Comparison of ENCODE assay signal across 34 cellular contexts in genomic region chr10:13472359-13472758, GRCh38.
"Had no signal": no experiment of that assay in that cellular context is flagged by ENCODE, and none has a peak within 500 bp of the region (broad histone marks: within the 10 kb centered on the region; RNA-seq: fewer than 3 reads in every experiment).

No MANE protein-coding gene starts in this region.

- H3K4me3 ChIP-seq: MG63 had no signal

- H3K9me3 ChIP-seq: MG63 had no signal

- H3K27me3 ChIP-seq: MG63 had no signal

- DNase-seq: Karpas-422, Kasumi-1, MG63, MM.1S, MV-4-11, NCI-H1048, NCI-H1092, NCI-H1092 treated with DMSO at 0.1 percent for 48 hours, NCI-H1105, NCI-H1105 treated with DMSO at 0.1 percent for 48 hours, NCI-H1417, NCI-H1417 treated with DMSO at 0.1 percent for 48 hours, NCI-H1436, NCI-H1436 treated with DMSO at 0.1 percent for 48 hours, NCI-H146, NCI-H1694, NCI-H1694 treated with DMSO at 0.1 percent for 48 hours, NCI-H187, NCI-H187 treated with DMSO at 0.1 percent for 48 hours, NCI-H1930, NCI-H2029, NCI-H2029 treated with DMSO at 0.1 percent for 48 hours, NCI-H2081, NCI-H2081 treated with DMSO at 0.1 percent for 48 hours, NCI-H2107, NCI-H2171, NCI-H2171 treated with DMSO at 0.1 percent for 48 hours, NCI-H2227 treated with DMSO at 0.1 percent for 48 hours, NCI-H226, NCI-H345, NCI-H446, NCI-H446 treated with DMSO at 0.1 percent for 48 hours, NCI-H510A, NCI-H510A treated with DMSO at 0.1 percent for 48 hours had no signal
